8 cellular contexts compared by ENCODE assay signal in the genomic region with DNA sequence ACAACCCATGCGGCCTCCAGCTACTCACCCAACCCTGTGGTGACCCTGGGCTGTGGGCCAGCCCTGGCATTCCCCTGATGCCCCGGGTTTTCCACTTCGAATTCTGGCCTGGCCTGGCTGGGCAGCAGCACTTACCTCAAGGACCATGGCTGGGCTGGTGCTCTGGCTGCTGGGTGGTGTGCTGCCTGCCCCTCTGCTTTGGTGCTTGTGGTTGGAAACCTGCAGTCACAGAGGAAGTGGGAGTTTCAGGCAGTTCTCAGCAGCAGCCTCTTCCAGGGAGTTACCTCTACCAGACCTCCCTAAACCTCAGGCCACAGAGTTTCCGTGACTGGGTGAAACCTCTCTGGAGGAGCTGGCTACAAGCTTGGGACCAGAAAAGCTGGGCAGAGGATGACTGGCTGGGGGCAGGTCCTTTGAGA. TPM values are rescaled to one million over a fixed set of nuclear protein-coding genes. Genes with fewer than 3 reads are reported as not detected.
DNase-seq lines count a peak whose midpoint lies in the region; ATAC-seq and TF ChIP-seq lines count a peak whose summit lies in the region.

TSS of gene CXCR3 (minus strand) at position 209 of the 419 bp plus-strand sequence. CDS start at position 147, 62 bp downstream.

- no peak for TF ChIP-seq CTCF in CD14-positive monocyte (IDR thresholded peaks at IDR 0.05)

- H3K36me3 Mint-ChIP-seq in activated CD4-positive, alpha-beta T cell treated with anti-CD3 and anti-CD28 coated beads for 36 hours (ENCODE audit: low read depth) = peaks cover 34% of the 10 kb centered on the region
- H3K36me3 Mint-ChIP-seq in effector memory CD8-positive, alpha-beta T cell (ENCODE audit: insufficient read depth) = peaks cover 71% of the 10 kb centered on the region
- H3K36me3 Mint-ChIP-seq in CD14-positive monocyte = peaks cover 13 to 16% of the 10 kb centered on the region in 2 donors

- peak within 1 kb of the TSS; percentile 78 for H3K4me3 Mint-ChIP-seq in activated CD4-positive, alpha-beta T cell treated with anti-CD3 and anti-CD28 coated beads for 36 hours
- H3K4me3 Mint-ChIP-seq in effector memory CD8-positive, alpha-beta T cell = peak within 1 kb of the TSS; percentile 89 to 92
- H3K4me3 Mint-ChIP-seq in CD14-positive monocyte = peak within 1 kb of the TSS in 1 of 2 donors; percentile 56

- peak within 1 kb of the TSS; percentile 96 for H3K27ac Mint-ChIP-seq in activated CD4-positive, alpha-beta T cell treated with anti-CD3 and anti-CD28 coated beads for 36 hours
- H3K27ac Mint-ChIP-seq in effector memory CD8-positive, alpha-beta T cell = peak within 1 kb of the TSS; percentile 98
- H3K27ac Mint-ChIP-seq in CD14-positive monocyte = peak within 1 kb of the TSS in 3 of 7 donors; percentile 18 to 47 (median 42)

- peak; percentile 57 for ATAC-seq in GM19397 (IDR thresholded peaks at IDR 0.05; ENCODE audit: unreplicated experiment)
- ATAC-seq in HG03457 (IDR thresholded peaks at IDR 0.05; ENCODE audit: unreplicated experiment) = peak; percentile 55
- peak; percentile 56 for ATAC-seq in activated CD4-positive, alpha-beta T cell treated with anti-CD3 and anti-CD28 coated beads for 36 hours
- ATAC-seq in effector memory CD8-positive, alpha-beta T cell (replicated peaks) = peak; percentile 27

- POLR2A ChIA-PET in activated CD4-positive, alpha-beta T cell treated with anti-CD3 and anti-CD28 coated beads for 36 hours (lab: Charles Lee) = interaction anchor here (0.6 to 3.8 kb wide), 5 partner anchors 15 to 84 kb away, joined by 3 to 43 read pairs (median 4); partner anchors contain the start of gene OGT

- peaks cover 82% of the 10 kb centered on the region for H3K4me1 Mint-ChIP-seq in activated CD4-positive, alpha-beta T cell treated with anti-CD3 and anti-CD28 coated beads for 36 hours
- peaks cover 55 to 58% of the 10 kb centered on the region in 2 donors for H3K4me1 Mint-ChIP-seq in effector memory CD8-positive, alpha-beta T cell (ENCODE audit: low read depth in 2 of 2)
- peaks cover 19% of the 10 kb centered on the region for H3K4me1 Mint-ChIP-seq in CD14-positive monocyte

- DNase-seq in activated CD4-positive, alpha-beta T cell treated with anti-CD3 and anti-CD28 coated beads for 36 hours = peak; percentile 87
- peak in 2 of 3 experiments; percentile 29 to 44 for DNase-seq in effector memory CD8-positive, alpha-beta T cell
- peak; percentile 68 for DNase-seq in stimulated activated CD8-positive, alpha-beta memory T cell treated with anti-CD3 and anti-CD28 coated beads, Interleukin-7, amount 100 ng/mL, for 4 hours (ENCODE audit: low read depth in 2 of 2)
- DNase-seq in NCI-H2227 treated with DMSO at 0.1 percent for 48 hours (lab: John Stamatoyannopoulos, UW) (no peak), CD14-positive monocyte (ENCODE audit: low spot score) (no peak), DMS 273 treated with DMSO at 0.1 percent for 48 hours (lab: John Stamatoyannopoulos, UW) (no peak)

- H3K27me3 Mint-ChIP-seq in activated CD4-positive, alpha-beta T cell treated with anti-CD3 and anti-CD28 coated beads for 36 hours = no peaks in the 10 kb centered on the region
- no peaks in the 10 kb centered on the region for H3K27me3 Mint-ChIP-seq in effector memory CD8-positive, alpha-beta T cell
- peaks cover 0 to 3% (median 2%) of the 10 kb centered on the region in 3 donors for H3K27me3 Mint-ChIP-seq in CD14-positive monocyte (ENCODE audit: low read depth in 3 of 3)

- H3K9me3 Mint-ChIP-seq in activated CD4-positive, alpha-beta T cell treated with anti-CD3 and anti-CD28 coated beads for 36 hours (ENCODE audit: low read depth) = no peaks in the 10 kb centered on the region
- no peaks in the 10 kb centered on the region for H3K9me3 Mint-ChIP-seq in effector memory CD8-positive, alpha-beta T cell
- peaks cover 0 to 2% (median 0%) of the 10 kb centered on the region in 7 donors for H3K9me3 Mint-ChIP-seq in CD14-positive monocyte

- intact Hi-C loops in activated CD4-positive, alpha-beta T cell treated with anti-CD3 and anti-CD28 coated beads for 36 hours (cut with DNase I, micrococcal nuclease) = loop anchor here (1.0 to 5.0 kb wide), 11 partner anchors 16 to 654 kb away; partner anchors contain the start of genes NONO (in 1 of the 2) and OGT (in 1 of the 2)
- intact Hi-C loops in CD14-positive monocyte (cut with micrococcal nuclease) = no loop called here

- CTCF ChIA-PET in activated CD4-positive, alpha-beta T cell treated with anti-CD3 and anti-CD28 coated beads for 36 hours (lab: Charles Lee) = interaction anchor here (1.0 to 2.5 kb wide), 4 partner anchors 12 to 83 kb away, joined by 3 to 8 read pairs (median 5); no protein-coding TSS in a partner anchor

RNA-seq across cellular contexts. Expression of gene CXCR3, which starts in this region (rescaled TPM):
- total RNA-seq in activated CD4-positive, alpha-beta T cell treated with anti-CD3 and anti-CD28 coated beads for 36 hours = 10 to 100 TPM; 17.5 to 20.1 TPM
- under 1 TPM; 0.10 to 0.14 TPM for polyA plus RNA-seq in CD14-positive monocyte

Comparison
In these comparisons a context has a peak if more than half of its experiments do, and no peak if none do; other contexts are left out.
1. DNase-seq: peak in activated CD4-positive, alpha-beta T cell treated with anti-CD3 and anti-CD28 coated beads for 36 hours (single experiment), effector memory CD8-positive, alpha-beta T cell (2 of 3) and stimulated activated CD8-positive, alpha-beta memory T cell treated with anti-CD3 and anti-CD28 coated beads, Interleukin-7, amount 100 ng/mL, for 4 hours (2 of 2); none in NCI-H2227 treated with DMSO at 0.1 percent for 48 hours (single experiment), CD14-positive monocyte (single experiment) and DMS 273 treated with DMSO at 0.1 percent for 48 hours (single experiment).
2. intact Hi-C loops: an anchor here in activated CD4-positive, alpha-beta T cell treated with anti-CD3 and anti-CD28 coated beads for 36 hours (1.0 to 5.0 kb wide); none called in CD14-positive monocyte.
3. Peak in every context shown above with its lines, with median percentiles within 50 percentile points of each other: ATAC-seq.